ENCODE assay signal across 14 cellular contexts in genomic region chr10:33537066-33537465, GRCh38.
DNase-seq lines count a peak whose midpoint lies in the region; TF ChIP-seq lines count a peak whose summit lies in the region.
"Had no signal": no experiment of that assay in that cellular context is flagged by ENCODE, and none has a peak within 500 bp of the region (broad histone marks: within the 10 kb centered on the region; RNA-seq: fewer than 3 reads in every experiment).

No MANE protein-coding gene starts in this region.

- DNase-seq in HFFc6, result peak; percentile 25
- DNase-seq in cardiac fibroblast (ENCODE audit: low read depth in 2 of 2), result peak; percentile 5 to 31
- DNase-seq in iris pigment epithelial cell (ENCODE audit: low read depth), result peak; percentile 38
- DNase-seq in SIG-M5 treated with dmso at 0.1 percent for 504 hours (lab: John Stamatoyannopoulos, UW; ENCODE audit: unreplicated experiment), result no peak
- DNase-seq in posterior cingulate gyrus, result no peak
- DNase-seq in HT-29 (ENCODE audit: low spot score), result no peak
- DNase-seq in GF-D8 (lab: John Stamatoyannopoulos, UW), result no peak
- DNase-seq: KG1, NCI-H1092, NCI-H1694 treated with DMSO at 0.1 percent for 48 hours, NCI-H446, PC-9 had no signal

- H3K4me3 ChIP-seq in cardiac fibroblast (replicated peaks in 1 of 2; ENCODE audit: low read depth in 2 of 2, low read length in 2 of 2), result no peak overlapping the region
- H3K4me3 ChIP-seq: BLaER1, HAP-1, PC-9 had no signal

- H3K36me3 Mint-ChIP-seq in HFFc6 (ENCODE audit: low read depth), result no peaks in the 10 kb centered on the region

- H3K27me3 Mint-ChIP-seq in HFFc6 (ENCODE audit: insufficient read depth), result no peaks in the 10 kb centered on the region; the same call in 1 of the 2 replicates

- intact Hi-C loops in posterior cingulate gyrus (cut with DNase I), result no loop called here

- no peak overlapping the region for H3K27ac Mint-ChIP-seq in HFFc6

- H3K4me1 Mint-ChIP-seq in HFFc6 (ENCODE audit: low read depth), result peaks cover 36% of the 10 kb centered on the region

- TF ChIP-seq CTCF in HFFc6 (IDR thresholded peaks at IDR 0.05) (no peak), cardiac fibroblast (IDR thresholded peaks at IDR 0.05; ENCODE audit: low read depth, low read length) (no peak)

- H3K4me3 Mint-ChIP-seq in HFFc6, result no peak overlapping the region

- H3K9me3 Mint-ChIP-seq in HFFc6, result no peaks in the 10 kb centered on the region

Comparison
In these comparisons a context has a peak if more than half of its experiments do, and no peak if none do; other contexts are left out.
1. DNase-seq: peak in HFFc6 (single experiment), cardiac fibroblast (2 of 2) and iris pigment epithelial cell (single experiment); none in SIG-M5 treated with dmso at 0.1 percent for 504 hours (single experiment), posterior cingulate gyrus (0 of 10), HT-29 (single experiment) and GF-D8 (single experiment).